Comparison of ENCODE assay signal across 9 cellular contexts in genomic region chr1:92487078-92487605, GRCh38. TPM values are rescaled to one million over a fixed set of nuclear protein-coding genes. Genes with fewer than 3 reads are reported as not detected.
A peak's percentile ranks its signal among the peaks of the same experiment; 100 is the strongest.
DNase-seq lines count a peak whose midpoint lies in the region; ATAC-seq, FAIRE-seq and TF ChIP-seq lines count a peak whose summit lies in the region.
"Had no signal": no experiment of that assay in that cellular context is flagged by ENCODE, and none has a peak within 500 bp of the region (broad histone marks: within the 10 kb centered on the region; RNA-seq: fewer than 3 reads in every experiment).

No MANE protein-coding gene starts in this region.

- H3K27ac ChIP-seq in brain microvascular endothelial cell (no peak overlapping the region), thyroid gland (no peak overlapping the region)

- peaks cover 0 to 6% (median 4%) of the 10 kb centered on the region in 7 donors for H3K9me3 Mint-ChIP-seq in CD14-positive monocyte
- H3K9me3 Mint-ChIP-seq in nephron: no peaks in the 10 kb centered on the region

- no peak for ATAC-seq in GM19324 (IDR thresholded peaks at IDR 0.05; ENCODE audit: low FRiP score, unreplicated experiment)

- H3K36me3 ChIP-seq in HAP-1 (replicated peaks) (no peaks in the 10 kb centered on the region), brain microvascular endothelial cell (replicated peaks) (no peaks in the 10 kb centered on the region), thyroid gland (no peaks in the 10 kb centered on the region)

- peak overlapping the region; percentile 50 for H3K4me3 ChIP-seq in HAP-1
- H3K4me3 ChIP-seq in brain microvascular endothelial cell (ENCODE audit: low read depth, low read length): peak overlapping the region; percentile 60
- peak overlapping the region in 1 of 3 donors; percentile 33 for H3K4me3 ChIP-seq in thyroid gland (replicated peaks in 1 of 3)

- in situ Hi-C loops in HAP-1 (cut with MboI; ENCODE audit: low sequenced_read_pairs): no loop called here
- in situ Hi-C loops in brain microvascular endothelial cell (cut with HindIII; ENCODE audit: low pct_ligation_motif_present, low sequenced_read_pairs): no loop called here

- peak overlapping the region; percentile 95 to 98 for H3K4me3 Mint-ChIP-seq in CD14-positive monocyte
- H3K4me3 Mint-ChIP-seq in nephron: peak overlapping the region in 2 of 3 experiments; percentile 57

- no peak for TF ChIP-seq CTCF in CD14-positive monocyte (IDR thresholded peaks at IDR 0.05)
- no peak for TF ChIP-seq CTCF in brain microvascular endothelial cell (IDR thresholded peaks at IDR 0.05; ENCODE audit: low read depth, low read length, missing control alignments)
- no peak for TF ChIP-seq CTCF in nephron (IDR thresholded peaks at IDR 0.05; ENCODE audit: unreplicated experiment in 3 of 3)
- TF ChIP-seq CTCF in thyroid gland (IDR thresholded peaks at IDR 0.05): no peak

- H3K9me3 ChIP-seq in HAP-1: no peaks in the 10 kb centered on the region
- H3K9me3 ChIP-seq in thyroid gland: no peaks in the 10 kb centered on the region

- intact Hi-C loops in CD14-positive monocyte (cut with micrococcal nuclease): loop anchor here in 1 of 2 donors (10.0 kb wide), 1 partner anchor 182 kb away; no protein-coding TSS in a partner anchor
- intact Hi-C loops in thyroid gland (cut with DNase I): no loop called here

- H3K27me3 ChIP-seq in HAP-1 (ENCODE audit: low read depth) (peaks cover 35% of the 10 kb centered on the region), brain microvascular endothelial cell (replicated peaks) (peaks cover 29% of the 10 kb centered on the region), thyroid gland (peaks cover 25% of the 10 kb centered on the region)

- peaks cover 21 to 39% (median 25%) of the 10 kb centered on the region in 3 donors for H3K27me3 Mint-ChIP-seq in CD14-positive monocyte (ENCODE audit: low read depth in 3 of 3)
- H3K27me3 Mint-ChIP-seq in nephron (ENCODE audit: low read depth): peaks cover 91% of the 10 kb centered on the region

- FAIRE-seq in HTR-8/SVneo (lab: Jason Lieb, UNC): no peak

- H3K4me1 Mint-ChIP-seq in CD14-positive monocyte: peaks cover 36% of the 10 kb centered on the region
- peaks cover 27% of the 10 kb centered on the region for H3K4me1 Mint-ChIP-seq in nephron

- DNase-seq in CD14-positive monocyte (ENCODE audit: low spot score): no peak
- DNase-seq in HAP-1 (ENCODE audit: low spot score in 2 of 2): no peak
- DNase-seq in brain microvascular endothelial cell: no peak
- DNase-seq in HTR-8/SVneo (ENCODE audit: insufficient read length, low spot score): no peak
- no peak for DNase-seq in thyroid gland
- DNase-seq in hypothalamus (lab: John Stamatoyannopoulos, UW): no peak
- DNase-seq: NCI-H446 treated with DMSO at 0.1 percent for 48 hours had no signal

- H3K27ac Mint-ChIP-seq in CD14-positive monocyte (no peak overlapping the region), nephron (no peak overlapping the region)

- peaks cover 0 to 3% of the 10 kb centered on the region in 2 donors for H3K36me3 Mint-ChIP-seq in CD14-positive monocyte
- no peaks in the 10 kb centered on the region for H3K36me3 Mint-ChIP-seq in nephron (ENCODE audit: low read depth)

- TF ChIP-seq POLR2A in thyroid gland (IDR thresholded peaks at IDR 0.05): no peak

- H3K4me1 ChIP-seq in HAP-1 (peaks cover 13% of the 10 kb centered on the region), thyroid gland (peaks cover 34 to 48% of the 10 kb centered on the region in 2 donors)

- WGBS in thyroid gland, 2 donors: 66 to 70% methylated on average over 7 of the region's 7 CpGs

RNA-seq across cellular contexts. Expression of gene GFI1, which starts 0.4 kb away (rescaled TPM):
- polyA plus RNA-seq in CD14-positive monocyte: not detected
- 1 to 10 TPM in 1 of 4 donors, under 1 TPM in 3; 0.27 to 1.8 (median 0.47) TPM for total RNA-seq in thyroid gland
